ENCODE assay signal across 8 cellular contexts in the genomic region with DNA sequence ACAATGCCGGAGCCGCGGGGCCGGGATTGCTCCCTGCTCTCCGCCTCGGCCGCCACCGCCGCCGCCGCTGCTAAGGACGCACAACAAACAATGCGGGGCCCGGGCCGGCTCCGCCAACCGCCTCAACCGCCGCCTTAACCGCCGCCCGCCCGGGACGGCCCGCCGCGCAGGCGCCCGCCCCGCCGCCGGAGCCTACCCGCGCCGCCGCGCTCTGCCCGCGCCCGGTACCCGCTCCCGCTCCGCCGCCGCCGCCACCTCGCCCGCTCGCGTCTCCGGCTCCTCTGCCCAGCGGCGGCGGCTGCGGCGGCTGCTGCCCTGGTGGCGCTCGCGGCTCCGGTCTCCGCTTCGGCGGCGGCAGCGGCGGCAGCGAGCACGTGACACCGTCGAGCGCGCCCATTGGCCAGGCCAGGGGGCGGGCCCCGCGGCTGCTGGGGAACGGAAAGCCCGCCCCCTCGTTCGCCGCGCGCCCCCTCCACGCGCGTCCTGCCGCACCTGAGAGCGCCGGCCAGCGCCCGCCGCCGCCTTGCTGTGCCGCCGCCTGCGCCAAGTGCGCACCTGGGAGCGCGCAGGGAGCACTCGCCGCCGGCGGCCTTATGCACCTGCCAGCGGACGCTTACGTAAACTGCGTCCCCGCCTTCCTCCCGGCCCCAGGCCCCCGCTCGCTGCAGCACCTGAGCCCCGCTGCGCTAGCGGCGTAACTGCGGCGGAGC. TPM values are rescaled to one million over a fixed set of nuclear protein-coding genes. Genes with fewer than 3 reads are reported as not detected.
DNase-seq lines count a peak whose midpoint lies in the region; ATAC-seq lines count a peak whose summit lies in the region.

Gene STRBP, minus strand, starts transcription at position 347 of the 710 bp plus-strand sequence. CDS start 84,452 bp downstream, outside the sequence.

- ATAC-seq in GM18502 (IDR thresholded peaks at IDR 0.05; ENCODE audit: poor library complexity, unreplicated experiment) (peak; percentile 88), HG02938 (IDR thresholded peaks at IDR 0.05; ENCODE audit: unreplicated experiment) (peak; percentile 79)

- DNase-seq in NCI-H1694 (lab: John Stamatoyannopoulos, UW) (peak; percentile 25), T-helper 2 cell (peak; percentile 84 to 94 (median 91)), anterior cingulate cortex (lab: John Stamatoyannopoulos, UW) (peak in 57 of 58 donors; percentile 23 to 93 (median 83)), hepatic stellate cell (ENCODE audit: low spot score) (peak; percentile 94), renal cortical epithelial cell (ENCODE audit: low read depth) (peak; percentile 45), OCI-M2 (lab: John Stamatoyannopoulos, UW; ENCODE audit: unreplicated experiment) (no peak)

RNA-seq across cellular contexts. Expression of gene STRBP, which starts in this region (rescaled TPM):
- total RNA-seq in renal cortical epithelial cell = 23.8 and 26.0 TPM in 2 replicates
